Comparison of ENCODE assay signal across 8 cellular contexts in genomic region chr11:39374963-39375698, GRCh38.
A peak's percentile ranks its signal among the peaks of the same experiment; 100 is the strongest.
DNase-seq lines count a peak whose midpoint lies in the region; ATAC-seq and TF ChIP-seq lines count a peak whose summit lies in the region.

No MANE protein-coding gene starts in this region.

- no peak overlapping the region for H3K27ac ChIP-seq in Panc1 (ENCODE audit: low read length)

- H3K27me3 ChIP-seq in Panc1 (ENCODE audit: control insufficient read depth, insufficient read depth, low read length) = no peaks in the 10 kb centered on the region

- DNase-seq in AG20443 (ENCODE audit: low spot score) (peak; percentile 8), Panc1 (ENCODE audit: low read depth, low spot score) (peak; percentile 8), fibroblast of mammary gland (ENCODE audit: low read depth) (peak; percentile 11), stromal cell of bone marrow (ENCODE audit: low read depth) (peak; percentile 3), posterior cingulate gyrus (no peak), NCI-H146 treated with DMSO at 0.1 percent for 48 hours (lab: John Stamatoyannopoulos, UW; ENCODE audit: unreplicated experiment) (no peak)

- H3K4me3 ChIP-seq in Panc1 (ENCODE audit: low read depth in 2 of 2, low read length in 2 of 2) (no peak overlapping the region), fibroblast of mammary gland (ENCODE audit: control insufficient read depth, low read depth, low read length) (no peak overlapping the region)

- in situ Hi-C loops in Panc1 (cut with HindIII; ENCODE audit: low pct_unique_long_range_greater_than_20kb, low sequenced_read_pairs) = no loop called here

- intact Hi-C loops in Panc1 (cut with micrococcal nuclease; ENCODE audit: unreplicated experiment) = no loop called here
- intact Hi-C loops in posterior cingulate gyrus (cut with DNase I) = no loop called here

- CTCF ChIA-PET in Panc1 (lab: Charles Lee) = interaction anchor here (0.7 kb wide), 1 partner anchor 1525 kb away, joined by 3 read pairs; no protein-coding TSS in a partner anchor

- no peaks in the 10 kb centered on the region for H3K9me3 ChIP-seq in Panc1 (ENCODE audit: control insufficient read depth, insufficient read depth, low read depth, low read length)

- no peaks in the 10 kb centered on the region for H3K36me3 ChIP-seq in Panc1 (ENCODE audit: control insufficient read depth, insufficient read depth, low read length)

- POLR2A ChIA-PET in Panc1 (lab: Charles Lee) = no interaction called here

- peak; percentile 69 for ATAC-seq in GM18868 (IDR thresholded peaks at IDR 0.05; ENCODE audit: unreplicated experiment)
- no peak for ATAC-seq in Panc1
- ATAC-seq in HG03460 (IDR thresholded peaks at IDR 0.05; ENCODE audit: unreplicated experiment) = no peak

- H3K4me1 ChIP-seq in Panc1 (ENCODE audit: control insufficient read depth, insufficient read depth, low read length) = no peaks in the 10 kb centered on the region

- TF ChIP-seq CTCF in Panc1 (IDR thresholded peaks at IDR 0.05) (peak; percentile 63; the same call in 1 of the 2 replicates), fibroblast of mammary gland (conservative IDR thresholded peaks at IDR 0.05; ENCODE audit: control insufficient read depth, insufficient read depth, low read depth, low read length) (peak; percentile 41)

- BruUV-seq in Panc1 (replicated peaks; lab: Mats Ljungman, UMichigan) = no TSS peak

Comparison
In these comparisons a context has a peak if more than half of its experiments do, and no peak if none do; other contexts are left out.
1. DNase-seq: peak in AG20443 (single experiment), Panc1 (single experiment), fibroblast of mammary gland (single experiment) and stromal cell of bone marrow (single experiment); none in posterior cingulate gyrus (0 of 10) and NCI-H146 treated with DMSO at 0.1 percent for 48 hours (single experiment).